ENCODE assay signal across 12 cellular contexts in the genomic region with DNA sequence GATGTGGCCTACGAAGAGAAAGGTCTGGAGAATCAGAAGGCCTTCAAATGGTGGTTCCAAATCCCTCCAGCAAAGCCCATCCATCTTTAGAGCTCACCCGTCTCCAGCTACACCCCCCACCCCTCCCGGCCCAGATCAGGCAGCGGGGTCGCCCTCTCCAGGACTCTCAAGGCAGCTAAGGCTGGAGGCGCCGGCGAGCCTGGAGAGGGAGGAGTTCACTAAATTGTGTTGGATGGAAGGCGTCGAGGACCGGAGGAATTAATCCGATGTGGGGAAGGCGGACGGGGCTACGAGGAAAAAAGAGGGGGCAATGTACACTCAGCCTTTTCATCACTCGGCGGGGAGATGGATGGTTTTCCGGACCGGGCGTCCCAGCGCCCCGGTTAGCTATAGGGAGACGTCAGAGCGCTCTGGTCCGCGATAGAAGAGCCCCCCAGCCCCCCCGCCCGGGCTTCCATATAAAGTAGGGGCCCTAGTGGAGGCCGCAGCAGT. TPM values are rescaled to one million over a fixed set of nuclear protein-coding genes. Genes with fewer than 3 reads are reported as not detected.
DNase-seq lines count a peak whose midpoint lies in the region; TF ChIP-seq lines count a peak whose summit lies in the region.
"Had no signal": no experiment of that assay in that cellular context is flagged by ENCODE, and none has a peak within 500 bp of the region (broad histone marks: within the 10 kb centered on the region; RNA-seq: fewer than 3 reads in every experiment).

Gene GRP, plus strand, starts transcription at position 487 of the 492 bp plus-strand sequence. CDS start 108 bp downstream, outside the sequence.

- DNase-seq in DMS53 (lab: John Stamatoyannopoulos, UW): peak; percentile 79
- peak; percentile 60 for DNase-seq in NCI-H1105 treated with DMSO at 0.1 percent for 48 hours (lab: John Stamatoyannopoulos, UW)
- peak; percentile 70 for DNase-seq in ecto neural progenitor cell (ENCODE audit: low spot score)
- no peak for DNase-seq in neural crest cell (ENCODE audit: low read depth, low spot score)
- DNase-seq in hippocampal formation (lab: John Stamatoyannopoulos, UW): no peak
- DNase-seq in Ammon's horn (ENCODE audit: low spot score): no peak
- DNase-seq in NCI-H1694 treated with DMSO at 0.1 percent for 48 hours (lab: John Stamatoyannopoulos, UW): no peak
- no peak for DNase-seq in amniotic stem cell (lab: John Stamatoyannopoulos, UW)
- DNase-seq: activated T-cell treated with anti-CD3 and anti-CD28 coated beads, Interleukin-2, amount 50 U/mL, for 48 hours; mesenchymal stem cell; spleen had no signal

- H3K9me3 Mint-ChIP-seq in neural crest cell: no peaks in the 10 kb centered on the region

- peak within 1 kb of the TSS; percentile 66 for H3K4me3 Mint-ChIP-seq in neural crest cell

- no peak within 1 kb of the TSS for H3K27ac Mint-ChIP-seq in neural crest cell (ENCODE audit: unreplicated experiment)

- no peaks in the 10 kb centered on the region for H3K36me3 Mint-ChIP-seq in neural crest cell (ENCODE audit: low read depth)

- no peak for TF ChIP-seq CTCF in neural crest cell (conservative IDR thresholded peaks at IDR 0.05)

- H3K27me3 Mint-ChIP-seq in neural crest cell (ENCODE audit: low read depth): peaks cover 100% of the 10 kb centered on the region

- peaks cover 13% of the 10 kb centered on the region for H3K4me1 Mint-ChIP-seq in neural crest cell

RNA-seq across cellular contexts. Expression of gene GRP, which starts in this region (rescaled TPM):
- total RNA-seq in neural crest cell: not detected in 2 replicates
- total RNA-seq: bronchial epithelial cell, spleen had no signal

Comparison
In these comparisons a context has a peak if more than half of its experiments do, and no peak if none do; other contexts are left out.
1. DNase-seq: peak in DMS53 (single experiment), NCI-H1105 treated with DMSO at 0.1 percent for 48 hours (single experiment) and ecto neural progenitor cell (single experiment); none in neural crest cell (single experiment), hippocampal formation (0 of 2), Ammon's horn (single experiment), NCI-H1694 treated with DMSO at 0.1 percent for 48 hours (single experiment) and amniotic stem cell (single experiment).